8 cellular contexts compared by ENCODE assay signal in genomic region chr4:41217020-41217333, GRCh38. TPM values are rescaled to one million over a fixed set of nuclear protein-coding genes. Genes with fewer than 3 reads are reported as not detected.
DNase-seq lines count a peak whose midpoint lies in the region; ATAC-seq lines count a peak whose summit lies in the region.

No MANE protein-coding gene starts in this region.

- no peaks in the 10 kb centered on the region for H3K36me3 ChIP-seq in iPS-18a (ENCODE audit: control insufficient read depth, low read depth, low read length)

- no peaks in the 10 kb centered on the region for H3K9me3 ChIP-seq in iPS-18a (ENCODE audit: control insufficient read depth, low read depth, low read length)

- no peak for ATAC-seq in stimulated activated naive B cell treated with anti-CD40 and anti-IgM and Interleukin-4, amounts not matched to agents 10 μg/mL and 1 μg/mL and 100 μg/mL, for 72 hours (replicated peaks)
- no peak for ATAC-seq in HG03045 (IDR thresholded peaks at IDR 0.05; ENCODE audit: unreplicated experiment)
- no peak for ATAC-seq in GM18520 (IDR thresholded peaks at IDR 0.05; ENCODE audit: unreplicated experiment)

- peak overlapping the region; percentile 96 for H3K9ac ChIP-seq in iPS-18a (ENCODE audit: low read length)

- peak overlapping the region; percentile 98 for H3K27ac ChIP-seq in iPS-18a (ENCODE audit: low read length)

- intact Hi-C loops in activated T-helper 2 cell treated with anti-CD3 and anti-CD28 coated beads, Interferon-gamma antibody, Interleukin-2, Interleukin-4, amounts not matched to agents 10 μg/mL and 5 μg/mL and 100 μg/mL, durations not matched to agents 14 hours and 24 hours and 36 hours (cut with micrococcal nuclease) = loop anchor here (2.0 kb wide), 1 partner anchor 290 kb away; no protein-coding TSS in a partner anchor

- peaks cover 63% of the 10 kb centered on the region for H3K27me3 Mint-ChIP-seq in activated T-helper 2 cell treated with anti-CD3 and anti-CD28 coated beads, Interferon-gamma antibody, Interleukin-2, Interleukin-4, amounts not matched to agents 10 μg/mL and 5 μg/mL and 100 μg/mL, durations not matched to agents 14 hours and 24 hours and 36 hours (ENCODE audit: low read depth)
- H3K27me3 Mint-ChIP-seq in stimulated activated naive B cell treated with anti-CD40 and anti-IgM and Interleukin-4, amounts not matched to agents 10 μg/mL and 1 μg/mL and 100 μg/mL, for 72 hours = peaks cover 67 to 84% of the 10 kb centered on the region in 2 donors

- H3K4me1 Mint-ChIP-seq in activated T-helper 2 cell treated with anti-CD3 and anti-CD28 coated beads, Interferon-gamma antibody, Interleukin-2, Interleukin-4, amounts not matched to agents 10 μg/mL and 5 μg/mL and 100 μg/mL, durations not matched to agents 14 hours and 24 hours and 36 hours (ENCODE audit: low read depth) = peaks cover 23% of the 10 kb centered on the region
- H3K4me1 Mint-ChIP-seq in stimulated activated naive B cell treated with anti-CD40 and anti-IgM and Interleukin-4, amounts not matched to agents 10 μg/mL and 1 μg/mL and 100 μg/mL, for 72 hours = peaks cover 13 to 21% of the 10 kb centered on the region in 2 donors

- peaks cover 29% of the 10 kb centered on the region for H3K4me1 ChIP-seq in iPS-18a (ENCODE audit: control insufficient read depth, low read depth, low read length)

- H3K27ac Mint-ChIP-seq in activated T-helper 2 cell treated with anti-CD3 and anti-CD28 coated beads, Interferon-gamma antibody, Interleukin-2, Interleukin-4, amounts not matched to agents 10 μg/mL and 5 μg/mL and 100 μg/mL, durations not matched to agents 14 hours and 24 hours and 36 hours = peak overlapping the region; percentile 54
- H3K27ac Mint-ChIP-seq in stimulated activated naive B cell treated with anti-CD40 and anti-IgM and Interleukin-4, amounts not matched to agents 10 μg/mL and 1 μg/mL and 100 μg/mL, for 72 hours = no peak overlapping the region

- peak overlapping the region; percentile 74 for H3K4me3 Mint-ChIP-seq in activated T-helper 2 cell treated with anti-CD3 and anti-CD28 coated beads, Interferon-gamma antibody, Interleukin-2, Interleukin-4, amounts not matched to agents 10 μg/mL and 5 μg/mL and 100 μg/mL, durations not matched to agents 14 hours and 24 hours and 36 hours (ENCODE audit: low read depth)
- H3K4me3 Mint-ChIP-seq in stimulated activated naive B cell treated with anti-CD40 and anti-IgM and Interleukin-4, amounts not matched to agents 10 μg/mL and 1 μg/mL and 100 μg/mL, for 72 hours = peak overlapping the region; percentile 78 to 83

- no peaks in the 10 kb centered on the region for H3K36me3 Mint-ChIP-seq in activated T-helper 2 cell treated with anti-CD3 and anti-CD28 coated beads, Interferon-gamma antibody, Interleukin-2, Interleukin-4, amounts not matched to agents 10 μg/mL and 5 μg/mL and 100 μg/mL, durations not matched to agents 14 hours and 24 hours and 36 hours (ENCODE audit: low read depth)
- H3K36me3 Mint-ChIP-seq in stimulated activated naive B cell treated with anti-CD40 and anti-IgM and Interleukin-4, amounts not matched to agents 10 μg/mL and 1 μg/mL and 100 μg/mL, for 72 hours = no peaks in the 10 kb centered on the region

- H3K4me3 ChIP-seq in iPS-18a (ENCODE audit: low read length) = peak overlapping the region; percentile 88

- DNase-seq in NCI-H2227 treated with DMSO at 0.1 percent for 48 hours (lab: John Stamatoyannopoulos, UW) (peak; percentile 43), NCI-H2227 (lab: John Stamatoyannopoulos, UW; ENCODE audit: unreplicated experiment) (no peak), mucosa of gallbladder (ENCODE audit: low spot score) (no peak)
- no peak for DNase-seq in activated T-helper 2 cell treated with anti-CD3 and anti-CD28 coated beads, Interferon-gamma antibody, Interleukin-2, Interleukin-4, amounts not matched to agents 10 μg/mL and 5 μg/mL and 100 μg/mL, durations not matched to agents 14 hours and 24 hours and 36 hours (ENCODE audit: low spot score)
- no peak for DNase-seq in stimulated activated naive B cell treated with anti-CD40 and anti-IgM and Interleukin-4, amounts not matched to agents 10 μg/mL and 1 μg/mL and 100 μg/mL, for 72 hours

- H3K9me3 Mint-ChIP-seq in activated T-helper 2 cell treated with anti-CD3 and anti-CD28 coated beads, Interferon-gamma antibody, Interleukin-2, Interleukin-4, amounts not matched to agents 10 μg/mL and 5 μg/mL and 100 μg/mL, durations not matched to agents 14 hours and 24 hours and 36 hours = no peaks in the 10 kb centered on the region
- no peaks in the 10 kb centered on the region for H3K9me3 Mint-ChIP-seq in stimulated activated naive B cell treated with anti-CD40 and anti-IgM and Interleukin-4, amounts not matched to agents 10 μg/mL and 1 μg/mL and 100 μg/mL, for 72 hours

- peaks cover 24% of the 10 kb centered on the region for H3K27me3 ChIP-seq in iPS-18a (ENCODE audit: control insufficient read depth, insufficient read depth, low read length)

RNA-seq across cellular contexts. Expression of gene APBB2, which starts 2.6 kb away (rescaled TPM):
- 0.73 and 1.4 TPM in 2 replicates for total RNA-seq in activated T-helper 2 cell treated with anti-CD3 and anti-CD28 coated beads, Interferon-gamma antibody, Interleukin-2, Interleukin-4, amounts not matched to agents 10 μg/mL and 5 μg/mL and 100 μg/mL, durations not matched to agents 14 hours and 24 hours and 36 hours
- 44.9 TPM for total RNA-seq in mucosa of gallbladder

RNA-seq across cellular contexts. Expression of gene UCHL1, which starts 39.8 kb away (rescaled TPM):
- 0.48 and 0.83 TPM in 2 replicates for total RNA-seq in activated T-helper 2 cell treated with anti-CD3 and anti-CD28 coated beads, Interferon-gamma antibody, Interleukin-2, Interleukin-4, amounts not matched to agents 10 μg/mL and 5 μg/mL and 100 μg/mL, durations not matched to agents 14 hours and 24 hours and 36 hours
- 12.8 TPM for total RNA-seq in mucosa of gallbladder

Comparison
In these comparisons a context has a peak if more than half of its experiments do, and no peak if none do; other contexts are left out.
1. RNA of gene APBB2, which starts 2.6 kb away (total RNA-seq): 44.9 TPM in mucosa of gallbladder (single experiment); 0.73 to 1.4 TPM in activated T-helper 2 cell treated with anti-CD3 and anti-CD28 coated beads, Interferon-gamma antibody, Interleukin-2, Interleukin-4, amounts not matched to agents 10 μg/mL and 5 μg/mL and 100 μg/mL, durations not matched to agents 14 hours and 24 hours and 36 hours; every median in the first group is over 10 times any median in the second.